22 cellular contexts compared by ENCODE assay signal in the genomic region with DNA sequence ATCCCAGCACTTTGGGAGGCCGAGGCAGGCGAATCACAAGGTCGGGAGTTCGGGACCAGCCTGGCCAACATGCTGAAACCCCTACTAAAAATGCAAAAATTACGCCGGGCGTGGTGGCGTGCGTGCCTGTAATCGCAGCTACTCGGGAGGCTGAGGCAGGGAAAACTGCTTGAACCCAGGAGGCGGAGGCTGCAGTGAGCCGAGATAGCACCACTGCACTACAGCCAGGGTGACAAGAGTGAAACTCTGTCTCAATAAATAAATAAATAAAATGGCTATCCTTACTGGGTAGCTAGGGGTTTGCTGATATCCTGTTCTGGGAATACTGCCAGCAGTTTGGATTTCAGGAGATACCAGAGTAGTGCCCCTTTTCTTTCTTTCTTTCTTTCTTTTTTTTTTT. TPM values are rescaled to one million over a fixed set of nuclear protein-coding genes. Genes with fewer than 3 reads are reported as not detected.
"Had no signal": no experiment of that assay in that cellular context is flagged by ENCODE, and none has a peak within 500 bp of the region (broad histone marks: within the 10 kb centered on the region; RNA-seq: fewer than 3 reads in every experiment).

No MANE protein-coding gene starts in this region.

- H3K27ac ChIP-seq: esophagus muscularis mucosa, foreskin keratinocyte, left ventricle myocardium inferior, neural progenitor cell, parathyroid adenoma, psoas muscle, skin epidermis, thoracic aorta, transverse colon had no signal

- H3K9ac ChIP-seq: neural progenitor cell, parathyroid adenoma had no signal

- H3K27me3 ChIP-seq: esophagus muscularis mucosa, foreskin keratinocyte, neural progenitor cell, sigmoid colon, transverse colon had no signal

- ATAC-seq: foreskin keratinocyte; natural killer cell treated with Interleukin-12 subunit alpha and Interleukin-12 subunit beta and Interleukin-15 and Interleukin-18, amount 100 ng/mL, for 72 hours; psoas muscle; stimulated activated naive B cell treated with anti-CD40 and anti-IgM and Interleukin-4, amounts not matched to agents 10 μg/mL and 1 μg/mL and 100 μg/mL, for 72 hours; stimulated activated naive CD8-positive, alpha-beta T cell treated with anti-CD3 and anti-CD28 coated beads, Interleukin-15, amount 100 ng/mL, for 72 hours had no signal

- DNase-seq: effector memory CD4-positive, alpha-beta T cell; foreskin keratinocyte; immature natural killer cell; left ventricle myocardium inferior; mesenchymal stem cell; midbrain; occipital lobe; psoas muscle; retina; sigmoid colon; stimulated activated CD4-positive, alpha-beta T cell treated with anti-CD3 and anti-CD28 coated beads, Interleukin-2, amount 100 ng/mL, for 24 hours; stimulated activated CD4-positive, alpha-beta T cell treated with anti-CD3 and anti-CD28 coated beads, Interleukin-4, amount 100 ng/mL, for 4 hours; stimulated activated naive B cell treated with anti-CD40 and anti-IgM and Interleukin-4, amounts not matched to agents 10 μg/mL and 1 μg/mL and 100 μg/mL, for 72 hours; stimulated activated naive CD8-positive, alpha-beta T cell treated with anti-CD3 and anti-CD28 coated beads, Interleukin-15, amount 100 ng/mL, for 72 hours; transverse colon had no signal

- H3K9me3 ChIP-seq: esophagus muscularis mucosa, left ventricle myocardium inferior, psoas muscle, sigmoid colon, thoracic aorta, transverse colon had no signal

- H3K4me3 ChIP-seq: esophagus muscularis mucosa, left ventricle myocardium inferior, lung, neural progenitor cell, psoas muscle, sigmoid colon, skin epidermis, thoracic aorta, transverse colon had no signal

- H3K36me3 ChIP-seq: left ventricle myocardium inferior, neural progenitor cell, sigmoid colon, thoracic aorta, transverse colon had no signal

- H3K4me1 ChIP-seq: parathyroid adenoma had no signal

- H2AFZ ChIP-seq: neural progenitor cell, parathyroid adenoma had no signal

- H3K4me2 ChIP-seq: neural progenitor cell had no signal

RNA-seq across cellular contexts. Expression of a gene that starts 21.2 kb away (rescaled TPM):
- total RNA-seq: natural killer cell treated with Interleukin-12 subunit alpha and Interleukin-12 subunit beta and Interleukin-15 and Interleukin-18, amount 100 ng/mL, for 72 hours had no signal
- polyA plus RNA-seq: immature natural killer cell had no signal
